In the genomic region with DNA sequence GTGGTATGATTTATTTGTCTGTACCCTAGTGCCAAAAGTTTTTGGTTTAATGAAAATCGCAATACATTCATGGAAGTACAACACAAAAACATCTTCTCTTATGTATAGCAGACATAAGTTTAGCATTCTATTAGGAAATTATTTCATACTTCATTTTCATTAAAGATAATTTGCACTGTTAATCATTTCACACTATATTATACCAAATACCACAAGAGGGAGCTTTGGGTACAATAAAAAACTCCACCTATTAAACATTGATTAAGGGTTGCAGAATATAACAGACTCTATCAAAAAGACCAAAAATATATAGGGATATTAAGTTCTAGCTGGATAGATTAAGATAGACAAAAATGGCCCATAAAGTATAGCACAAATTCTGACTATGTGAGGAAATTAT, we compare ENCODE assay signal across 11 cellular contexts.
DNase-seq lines count a peak whose midpoint lies in the region; ATAC-seq, FAIRE-seq and TF ChIP-seq lines count a peak whose summit lies in the region.
"Had no signal": no experiment of that assay in that cellular context is flagged by ENCODE, and none has a peak within 500 bp of the region (broad histone marks: within the 10 kb centered on the region; RNA-seq: fewer than 3 reads in every experiment).

No MANE protein-coding gene starts in this region.

- H3K4me1 ChIP-seq in endodermal cell (ENCODE audit: control insufficient read depth, insufficient read depth, low read length) (no peaks in the 10 kb centered on the region), pancreas (no peaks in the 10 kb centered on the region)

- no peak overlapping the region for H3K27ac Mint-ChIP-seq in endodermal cell

- no peak overlapping the region for H3K9ac ChIP-seq in endodermal cell (ENCODE audit: extremely low read depth, low read length, poor library complexity, severe bottlenecking)

- no peaks in the 10 kb centered on the region for H3K9me3 Mint-ChIP-seq in endodermal cell

- H3K4me1 Mint-ChIP-seq in endodermal cell: no peaks in the 10 kb centered on the region

- intact Hi-C loops in pancreas (cut with DNase I): loop anchor here in 1 of 3 donors (5.0 kb wide), 1 partner anchor 178 kb away; no protein-coding TSS in a partner anchor

- no CpG with 5 or more reads among the region's 1 CpG for WGBS in endodermal cell (ENCODE audit: insufficient coverage in 1 of 2, insufficient read length in 1 of 2), 2 experiments
- 23 to 33% methylated on average over 1 of the region's 1 CpG for WGBS in pancreas, 2 donors

- no peaks in the 10 kb centered on the region for H3K27me3 Mint-ChIP-seq in endodermal cell (ENCODE audit: insufficient read depth)

- DNase-seq in EL (peak; percentile 16), NCI-H1105 (lab: John Stamatoyannopoulos, UW) (peak; percentile 1), endodermal cell (no peak), pancreas (no peak), foreskin melanocyte (no peak), NCI-H1930 (lab: John Stamatoyannopoulos, UW) (no peak), SKM-1 treated with dmso at 0.1 percent for 144 hours (lab: John Stamatoyannopoulos, UW; ENCODE audit: unreplicated experiment) (no peak)
- DNase-seq: H7 had no signal

- peaks cover 4% of the 10 kb centered on the region for H3K36me3 Mint-ChIP-seq in endodermal cell (ENCODE audit: low read depth)

- H3K36me3 ChIP-seq in endodermal cell (ENCODE audit: control insufficient read depth, insufficient read depth, low read length) (peaks cover 16% of the 10 kb centered on the region), pancreas (no peaks in the 10 kb centered on the region)

- peak; percentile 61 for TF ChIP-seq CTCF in endodermal cell (conservative IDR thresholded peaks at IDR 0.05)
- TF ChIP-seq CTCF in pancreas (IDR thresholded peaks at IDR 0.05): peak in 3 of 4 donors; percentile 13 to 33 (median 32)

- no peak overlapping the region for H3K4me3 Mint-ChIP-seq in endodermal cell

- ATAC-seq in pancreas (peak in 3 of 4 donors; percentile 70 to 80 (median 74)), HG03521 (IDR thresholded peaks at IDR 0.05; ENCODE audit: unreplicated experiment) (no peak)

- H3K9me3 ChIP-seq in endodermal cell (ENCODE audit: control insufficient read depth, low read length) (no peaks in the 10 kb centered on the region), pancreas (no peaks in the 10 kb centered on the region)
- H3K9me3 ChIP-seq: SJSA1 had no signal

- H3K27ac ChIP-seq in endodermal cell (ENCODE audit: low read depth, low read length): no peak overlapping the region
- no peak overlapping the region for H3K27ac ChIP-seq in pancreas
- H3K27ac ChIP-seq: SJSA1, skin epidermis had no signal

- no peak overlapping the region for H3K4me3 ChIP-seq in endodermal cell (ENCODE audit: low read length)
- no peak overlapping the region for H3K4me3 ChIP-seq in pancreas
- H3K4me3 ChIP-seq: SJSA1, skin epidermis had no signal

- no peaks in the 10 kb centered on the region for H3K27me3 ChIP-seq in endodermal cell (ENCODE audit: control insufficient read depth, insufficient read depth, low read length, poor library complexity, severe bottlenecking)
- H3K27me3 ChIP-seq in pancreas: no peaks in the 10 kb centered on the region
- H3K27me3 ChIP-seq: SJSA1 had no signal

- FAIRE-seq in pancreas (lab: Jason Lieb, UNC): peak; percentile 95

Comparison
In these comparisons a context has a peak if more than half of its experiments do, and no peak if none do; other contexts are left out.
1. DNase-seq: peak in EL (single experiment) and NCI-H1105 (single experiment); none in endodermal cell (single experiment), pancreas (0 of 6), foreskin melanocyte (single experiment), NCI-H1930 (0 of 2) and SKM-1 treated with dmso at 0.1 percent for 144 hours (single experiment).